In the genomic region with DNA sequence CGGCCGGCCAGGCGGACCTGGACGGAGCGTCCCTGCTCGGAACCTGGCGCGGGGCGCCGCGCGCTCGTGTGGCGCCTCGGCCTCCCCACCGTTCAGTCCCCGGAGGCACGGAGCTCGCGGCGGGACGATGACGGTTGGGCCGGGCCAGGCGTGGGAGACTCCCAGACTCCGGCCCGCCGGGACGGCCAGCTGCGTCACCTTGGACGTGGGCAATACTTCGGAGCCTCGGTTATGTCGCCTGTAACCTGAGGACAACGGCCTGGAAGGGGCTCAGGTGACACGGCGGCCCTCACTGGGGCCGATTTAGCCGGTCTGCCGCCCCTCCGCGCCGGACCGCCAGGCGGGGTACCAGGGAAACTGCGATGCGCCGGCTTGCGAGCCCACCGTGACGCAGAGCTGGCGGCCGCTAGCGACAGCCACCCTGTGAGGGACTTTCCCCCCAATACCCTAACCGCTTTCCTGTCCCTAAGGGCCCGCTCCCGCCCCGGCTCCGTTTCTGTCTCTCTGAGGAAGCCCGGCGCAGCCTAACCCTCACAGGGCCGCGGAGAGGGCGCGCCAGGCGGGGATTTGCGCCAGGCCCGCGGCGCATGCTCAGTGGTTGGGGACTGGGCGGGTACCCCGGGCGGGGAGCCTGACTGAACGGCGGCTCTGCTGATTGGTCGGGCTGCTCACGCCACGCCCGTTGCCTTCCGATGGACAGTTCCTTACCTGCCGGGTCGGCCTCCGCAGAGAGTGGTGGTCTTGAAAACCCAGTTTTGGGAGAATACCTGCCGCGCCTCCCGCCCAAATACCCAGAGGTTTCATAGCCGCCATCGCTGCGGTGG, we compare ENCODE assay signal across 1 cellular context.
TF ChIP-seq lines count a peak whose summit lies in the region.

No MANE protein-coding gene starts in this region.

TF ChIP-seq in HepG2, 621 proteins besides CTCF, POLR2A, EP300 and RAD21 (continued from another document and continues in another):
- TF ChIP-seq, protein P1, sequence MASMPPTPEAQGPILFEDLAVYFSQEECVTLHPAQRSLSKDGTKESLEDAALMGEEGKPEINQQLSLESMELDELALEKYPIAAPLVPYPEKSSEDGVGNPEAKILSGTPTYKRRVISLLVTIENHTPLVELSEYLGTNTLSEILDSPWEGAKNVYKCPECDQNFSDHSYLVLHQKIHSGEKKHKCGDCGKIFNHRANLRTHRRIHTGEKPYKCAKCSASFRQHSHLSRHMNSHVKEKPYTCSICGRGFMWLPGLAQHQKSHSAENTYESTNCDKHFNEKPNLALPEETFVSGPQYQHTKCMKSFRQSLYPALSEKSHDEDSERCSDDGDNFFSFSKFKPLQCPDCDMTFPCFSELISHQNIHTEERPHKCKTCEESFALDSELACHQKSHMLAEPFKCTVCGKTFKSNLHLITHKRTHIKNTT (CRISPR knock-in tag; IDR thresholded peaks at IDR 0.05), result no peak
- TF ChIP-seq, protein P2, sequence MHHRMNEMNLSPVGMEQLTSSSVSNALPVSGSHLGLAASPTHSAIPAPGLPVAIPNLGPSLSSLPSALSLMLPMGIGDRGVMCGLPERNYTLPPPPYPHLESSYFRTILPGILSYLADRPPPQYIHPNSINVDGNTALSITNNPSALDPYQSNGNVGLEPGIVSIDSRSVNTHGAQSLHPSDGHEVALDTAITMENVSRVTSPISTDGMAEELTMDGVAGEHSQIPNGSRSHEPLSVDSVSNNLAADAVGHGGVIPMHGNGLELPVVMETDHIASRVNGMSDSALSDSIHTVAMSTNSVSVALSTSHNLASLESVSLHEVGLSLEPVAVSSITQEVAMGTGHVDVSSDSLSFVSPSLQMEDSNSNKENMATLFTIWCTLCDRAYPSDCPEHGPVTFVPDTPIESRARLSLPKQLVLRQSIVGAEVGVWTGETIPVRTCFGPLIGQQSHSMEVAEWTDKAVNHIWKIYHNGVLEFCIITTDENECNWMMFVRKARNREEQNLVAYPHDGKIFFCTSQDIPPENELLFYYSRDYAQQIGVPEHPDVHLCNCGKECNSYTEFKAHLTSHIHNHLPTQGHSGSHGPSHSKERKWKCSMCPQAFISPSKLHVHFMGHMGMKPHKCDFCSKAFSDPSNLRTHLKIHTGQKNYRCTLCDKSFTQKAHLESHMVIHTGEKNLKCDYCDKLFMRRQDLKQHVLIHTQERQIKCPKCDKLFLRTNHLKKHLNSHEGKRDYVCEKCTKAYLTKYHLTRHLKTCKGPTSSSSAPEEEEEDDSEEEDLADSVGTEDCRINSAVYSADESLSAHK (CRISPR knock-in tag; IDR thresholded peaks at IDR 0.05; ENCODE audit: borderline replicate concordance), result no peak
- TF ChIP-seq SOX6 (IDR thresholded peaks at IDR 0.05), result no peak
- peak; percentile 44; the same call in 1 of the 2 replicates for TF ChIP-seq SOX6 (CRISPR knock-in tag; IDR thresholded peaks at IDR 0.05)
- no peak for TF ChIP-seq JUNB (CRISPR knock-in tag; IDR thresholded peaks at IDR 0.05; ENCODE audit: borderline replicate concordance)
- TF ChIP-seq KDM5B (CRISPR knock-in tag; IDR thresholded peaks at IDR 0.05; ENCODE audit: borderline replicate concordance), result peak; percentile 67
- TF ChIP-seq REXO4 (CRISPR knock-in tag; IDR thresholded peaks at IDR 0.05; ENCODE audit: borderline replicate concordance), result no peak
- TF ChIP-seq, protein P3, sequence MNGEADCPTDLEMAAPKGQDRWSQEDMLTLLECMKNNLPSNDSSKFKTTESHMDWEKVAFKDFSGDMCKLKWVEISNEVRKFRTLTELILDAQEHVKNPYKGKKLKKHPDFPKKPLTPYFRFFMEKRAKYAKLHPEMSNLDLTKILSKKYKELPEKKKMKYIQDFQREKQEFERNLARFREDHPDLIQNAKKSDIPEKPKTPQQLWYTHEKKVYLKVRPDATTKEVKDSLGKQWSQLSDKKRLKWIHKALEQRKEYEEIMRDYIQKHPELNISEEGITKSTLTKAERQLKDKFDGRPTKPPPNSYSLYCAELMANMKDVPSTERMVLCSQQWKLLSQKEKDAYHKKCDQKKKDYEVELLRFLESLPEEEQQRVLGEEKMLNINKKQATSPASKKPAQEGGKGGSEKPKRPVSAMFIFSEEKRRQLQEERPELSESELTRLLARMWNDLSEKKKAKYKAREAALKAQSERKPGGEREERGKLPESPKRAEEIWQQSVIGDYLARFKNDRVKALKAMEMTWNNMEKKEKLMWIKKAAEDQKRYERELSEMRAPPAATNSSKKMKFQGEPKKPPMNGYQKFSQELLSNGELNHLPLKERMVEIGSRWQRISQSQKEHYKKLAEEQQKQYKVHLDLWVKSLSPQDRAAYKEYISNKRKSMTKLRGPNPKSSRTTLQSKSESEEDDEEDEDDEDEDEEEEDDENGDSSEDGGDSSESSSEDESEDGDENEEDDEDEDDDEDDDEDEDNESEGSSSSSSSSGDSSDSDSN (CRISPR knock-in tag; IDR thresholded peaks at IDR 0.05), result peak; percentile 46
- TF ChIP-seq CBX2 (IDR thresholded peaks at IDR 0.05; ENCODE audit: low read depth, low read length), result 0 out of 2 replicates have a peak, but pooled peaks have one; percentile 45
- TF ChIP-seq CBX2 (CRISPR knock-in tag; IDR thresholded peaks at IDR 0.05; ENCODE audit: low read depth), result no peak
- no peak for TF ChIP-seq HES4 (CRISPR knock-in tag; IDR thresholded peaks at IDR 0.05; ENCODE audit: borderline replicate concordance)
- TF ChIP-seq, protein P4, sequence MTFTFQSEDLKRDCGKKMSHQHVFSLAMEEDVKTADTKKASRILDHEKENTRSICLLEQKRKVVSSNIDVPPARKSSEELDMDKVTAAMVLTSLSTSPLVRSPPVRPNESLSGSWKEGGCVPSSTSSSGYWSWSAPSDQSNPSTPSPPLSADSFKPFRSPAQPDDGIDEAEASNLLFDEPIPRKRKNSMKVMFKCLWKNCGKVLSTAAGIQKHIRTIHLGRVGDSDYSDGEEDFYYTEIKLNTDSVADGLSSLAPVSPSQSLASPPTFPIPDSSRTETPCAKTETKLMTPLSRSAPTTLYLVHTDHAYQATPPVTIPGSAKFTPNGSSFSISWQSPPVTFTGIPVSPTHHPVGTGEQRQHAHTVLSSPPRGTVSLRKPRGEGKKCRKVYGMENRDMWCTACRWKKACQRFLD (CRISPR knock-in tag; IDR thresholded peaks at IDR 0.05; ENCODE audit: borderline replicate concordance), result 0 out of 2 replicates have a peak, but pooled peaks have one; percentile 30
- 0 out of 2 replicates have a peak, but pooled peaks have one; percentile 14 for TF ChIP-seq SAP130 (CRISPR knock-in tag; IDR thresholded peaks at IDR 0.05; ENCODE audit: low read depth)
- TF ChIP-seq ZNF160 (CRISPR knock-in tag; IDR thresholded peaks at IDR 0.05), result 0 out of 2 replicates have a peak, but pooled peaks have one; percentile 38
- TF ChIP-seq DR1 (CRISPR knock-in tag; IDR thresholded peaks at IDR 0.05), result no peak
- TF ChIP-seq ZNF383 (CRISPR knock-in tag; IDR thresholded peaks at IDR 0.05; ENCODE audit: borderline replicate concordance), result peak; percentile 43; the same call in 1 of the 2 replicates
- TF ChIP-seq ZFP36L2 (CRISPR knock-in tag; IDR thresholded peaks at IDR 0.05), result no peak
- no peak for TF ChIP-seq ATF1 (CRISPR knock-in tag; IDR thresholded peaks at IDR 0.05)
- TF ChIP-seq ARHGAP35 (CRISPR knock-in tag; IDR thresholded peaks at IDR 0.05; ENCODE audit: borderline replicate concordance), result no peak; the same call in 1 of the 2 replicates
- TF ChIP-seq ZNF569 (CRISPR knock-in tag; IDR thresholded peaks at IDR 0.05; ENCODE audit: borderline replicate concordance), result no peak
- 0 out of 2 replicates have a peak, but pooled peaks have one; percentile 44 for TF ChIP-seq GLI4 (CRISPR knock-in tag; IDR thresholded peaks at IDR 0.05; ENCODE audit: borderline replicate concordance)
- no peak for TF ChIP-seq ZNF546 (CRISPR knock-in tag; conservative IDR thresholded peaks at IDR 0.05)
- no peak for TF ChIP-seq NFIB (CRISPR knock-in tag; IDR thresholded peaks at IDR 0.05; ENCODE audit: borderline replicate concordance)
- TF ChIP-seq ZNF562 (CRISPR knock-in tag; IDR thresholded peaks at IDR 0.05; ENCODE audit: borderline replicate concordance), result no peak
- TF ChIP-seq, protein P5, sequence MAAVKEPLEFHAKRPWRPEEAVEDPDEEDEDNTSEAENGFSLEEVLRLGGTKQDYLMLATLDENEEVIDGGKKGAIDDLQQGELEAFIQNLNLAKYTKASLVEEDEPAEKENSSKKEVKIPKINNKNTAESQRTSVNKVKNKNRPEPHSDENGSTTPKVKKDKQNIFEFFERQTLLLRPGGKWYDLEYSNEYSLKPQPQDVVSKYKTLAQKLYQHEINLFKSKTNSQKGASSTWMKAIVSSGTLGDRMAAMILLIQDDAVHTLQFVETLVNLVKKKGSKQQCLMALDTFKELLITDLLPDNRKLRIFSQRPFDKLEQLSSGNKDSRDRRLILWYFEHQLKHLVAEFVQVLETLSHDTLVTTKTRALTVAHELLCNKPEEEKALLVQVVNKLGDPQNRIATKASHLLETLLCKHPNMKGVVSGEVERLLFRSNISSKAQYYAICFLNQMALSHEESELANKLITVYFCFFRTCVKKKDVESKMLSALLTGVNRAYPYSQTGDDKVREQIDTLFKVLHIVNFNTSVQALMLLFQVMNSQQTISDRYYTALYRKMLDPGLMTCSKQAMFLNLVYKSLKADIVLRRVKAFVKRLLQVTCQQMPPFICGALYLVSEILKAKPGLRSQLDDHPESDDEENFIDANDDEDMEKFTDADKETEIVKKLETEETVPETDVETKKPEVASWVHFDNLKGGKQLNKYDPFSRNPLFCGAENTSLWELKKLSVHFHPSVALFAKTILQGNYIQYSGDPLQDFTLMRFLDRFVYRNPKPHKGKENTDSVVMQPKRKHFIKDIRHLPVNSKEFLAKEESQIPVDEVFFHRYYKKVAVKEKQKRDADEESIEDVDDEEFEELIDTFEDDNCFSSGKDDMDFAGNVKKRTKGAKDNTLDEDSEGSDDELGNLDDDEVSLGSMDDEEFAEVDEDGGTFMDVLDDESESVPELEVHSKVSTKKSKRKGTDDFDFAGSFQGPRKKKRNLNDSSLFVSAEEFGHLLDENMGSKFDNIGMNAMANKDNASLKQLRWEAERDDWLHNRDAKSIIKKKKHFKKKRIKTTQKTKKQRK (IDR thresholded peaks at IDR 0.05; ENCODE audit: low read length), result no peak
- TF ChIP-seq SNRNP70 (IDR thresholded peaks at IDR 0.05; ENCODE audit: low read depth, low read length), result no peak
- no peak for TF ChIP-seq GPN1 (CRISPR knock-in tag; IDR thresholded peaks at IDR 0.05; ENCODE audit: borderline replicate concordance)
- TF ChIP-seq ZNF672 (CRISPR knock-in tag; IDR thresholded peaks at IDR 0.05), result no peak
- TF ChIP-seq FOXJ3 (CRISPR knock-in tag; IDR thresholded peaks at IDR 0.05; ENCODE audit: borderline replicate concordance), result no peak
- TF ChIP-seq ZNF552 (CRISPR knock-in tag; IDR thresholded peaks at IDR 0.05; ENCODE audit: borderline replicate concordance), result 0 out of 2 replicates have a peak, but pooled peaks have one; percentile 30
- no peak for TF ChIP-seq SP5 (CRISPR knock-in tag; IDR thresholded peaks at IDR 0.05; ENCODE audit: borderline replicate concordance, low read depth)
- no peak for TF ChIP-seq PHF20 (CRISPR knock-in tag; IDR thresholded peaks at IDR 0.05)
- no peak for TF ChIP-seq ZNF510 (CRISPR knock-in tag; IDR thresholded peaks at IDR 0.05; ENCODE audit: low read depth)
- TF ChIP-seq THYN1 (CRISPR knock-in tag; IDR thresholded peaks at IDR 0.05; ENCODE audit: borderline replicate concordance, low read depth), result no peak
- no peak for TF ChIP-seq SATB2 (CRISPR knock-in tag; IDR thresholded peaks at IDR 0.05)
- 0 out of 2 replicates have a peak, but pooled peaks have one; percentile 18 for TF ChIP-seq KLF12 (CRISPR knock-in tag; IDR thresholded peaks at IDR 0.05; ENCODE audit: borderline replicate concordance)
- no peak for TF ChIP-seq ETV5 (CRISPR knock-in tag; IDR thresholded peaks at IDR 0.05; ENCODE audit: borderline replicate concordance)
- TF ChIP-seq PAF1 (CRISPR knock-in tag; IDR thresholded peaks at IDR 0.05), result no peak
- TF ChIP-seq ZNF777 (CRISPR knock-in tag; IDR thresholded peaks at IDR 0.05), result peak; percentile 99
- peak; percentile 97 for TF ChIP-seq EZH2 (conservative IDR thresholded peaks at IDR 0.05; ENCODE audit: low read depth, low read length)
- 0 out of 2 replicates have a peak, but pooled peaks have one; percentile 41 for TF ChIP-seq SP140L (CRISPR knock-in tag; IDR thresholded peaks at IDR 0.05; ENCODE audit: borderline replicate concordance)
- TF ChIP-seq ZNF264 (CRISPR knock-in tag; IDR thresholded peaks at IDR 0.05), result no peak
- TF ChIP-seq POLR2AphosphoS2 (IDR thresholded peaks at IDR 0.05; ENCODE audit: low read depth, low read length), result no peak
- no peak for TF ChIP-seq PTBP1 (IDR thresholded peaks at IDR 0.05; ENCODE audit: low read depth, low read length, poor library complexity, severe bottlenecking)
- TF ChIP-seq, protein P6, sequence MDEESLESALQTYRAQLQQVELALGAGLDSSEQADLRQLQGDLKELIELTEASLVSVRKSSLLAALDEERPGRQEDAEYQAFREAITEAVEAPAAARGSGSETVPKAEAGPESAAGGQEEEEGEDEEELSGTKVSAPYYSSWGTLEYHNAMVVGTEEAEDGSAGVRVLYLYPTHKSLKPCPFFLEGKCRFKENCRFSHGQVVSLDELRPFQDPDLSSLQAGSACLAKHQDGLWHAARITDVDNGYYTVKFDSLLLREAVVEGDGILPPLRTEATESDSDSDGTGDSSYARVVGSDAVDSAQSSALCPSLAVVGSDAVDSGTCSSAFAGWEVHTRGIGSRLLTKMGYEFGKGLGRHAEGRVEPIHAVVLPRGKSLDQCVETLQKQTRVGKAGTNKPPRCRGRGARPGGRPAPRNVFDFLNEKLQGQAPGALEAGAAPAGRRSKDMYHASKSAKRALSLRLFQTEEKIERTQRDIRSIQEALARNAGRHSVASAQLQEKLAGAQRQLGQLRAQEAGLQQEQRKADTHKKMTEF (CRISPR knock-in tag; IDR thresholded peaks at IDR 0.05), result 0 out of 2 replicates have a peak, but pooled peaks have one; percentile 29
- TF ChIP-seq HOXA9 (CRISPR knock-in tag; IDR thresholded peaks at IDR 0.05; ENCODE audit: borderline replicate concordance), result no peak
- TF ChIP-seq ZNF768 (CRISPR knock-in tag; IDR thresholded peaks at IDR 0.05), result no peak
- TF ChIP-seq KMT2B (CRISPR knock-in tag; IDR thresholded peaks at IDR 0.05), result no peak
- no peak for TF ChIP-seq RFXANK (CRISPR knock-in tag; IDR thresholded peaks at IDR 0.05)
- TF ChIP-seq, protein P7, sequence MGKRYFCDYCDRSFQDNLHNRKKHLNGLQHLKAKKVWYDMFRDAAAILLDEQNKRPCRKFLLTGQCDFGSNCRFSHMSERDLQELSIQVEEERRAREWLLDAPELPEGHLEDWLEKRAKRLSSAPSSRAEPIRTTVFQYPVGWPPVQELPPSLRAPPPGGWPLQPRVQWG (CRISPR knock-in tag; IDR thresholded peaks at IDR 0.05; ENCODE audit: borderline replicate concordance, low read depth), result no peak
- TF ChIP-seq NFRKB (IDR thresholded peaks at IDR 0.05), result no peak
- no peak for TF ChIP-seq RFX5 (IDR thresholded peaks at IDR 0.05; ENCODE audit: low read depth, low read length)
- peak; percentile 33; the same call in 1 of the 2 replicates for TF ChIP-seq SPEN (CRISPR knock-in tag; IDR thresholded peaks at IDR 0.05; ENCODE audit: low read depth)
- no peak for TF ChIP-seq KLF13 (CRISPR knock-in tag; IDR thresholded peaks at IDR 0.05)
- TF ChIP-seq CREM (IDR thresholded peaks at IDR 0.05), result no peak
- no peak for TF ChIP-seq CREM (CRISPR knock-in tag; IDR thresholded peaks at IDR 0.05)
- no peak for TF ChIP-seq ZNF713 (CRISPR knock-in tag; IDR thresholded peaks at IDR 0.05)
- no peak for TF ChIP-seq DPF2 (CRISPR knock-in tag; IDR thresholded peaks at IDR 0.05; ENCODE audit: borderline replicate concordance, low read depth)
- no peak for TF ChIP-seq SRF (IDR thresholded peaks at IDR 0.05; ENCODE audit: low read depth, low read length)
- no peak for TF ChIP-seq ZNF235 (CRISPR knock-in tag; IDR thresholded peaks at IDR 0.05; ENCODE audit: borderline replicate concordance)
- TF ChIP-seq MED8 (CRISPR knock-in tag; IDR thresholded peaks at IDR 0.05; ENCODE audit: insufficient replicate concordance), result no peak
- no peak for TF ChIP-seq POLR2G (IDR thresholded peaks at IDR 0.05; ENCODE audit: low read depth, low read length)
- TF ChIP-seq ZNF773 (CRISPR knock-in tag; IDR thresholded peaks at IDR 0.05; ENCODE audit: borderline replicate concordance), result no peak
